1 cellular context compared by ENCODE assay signal in the genomic region with DNA sequence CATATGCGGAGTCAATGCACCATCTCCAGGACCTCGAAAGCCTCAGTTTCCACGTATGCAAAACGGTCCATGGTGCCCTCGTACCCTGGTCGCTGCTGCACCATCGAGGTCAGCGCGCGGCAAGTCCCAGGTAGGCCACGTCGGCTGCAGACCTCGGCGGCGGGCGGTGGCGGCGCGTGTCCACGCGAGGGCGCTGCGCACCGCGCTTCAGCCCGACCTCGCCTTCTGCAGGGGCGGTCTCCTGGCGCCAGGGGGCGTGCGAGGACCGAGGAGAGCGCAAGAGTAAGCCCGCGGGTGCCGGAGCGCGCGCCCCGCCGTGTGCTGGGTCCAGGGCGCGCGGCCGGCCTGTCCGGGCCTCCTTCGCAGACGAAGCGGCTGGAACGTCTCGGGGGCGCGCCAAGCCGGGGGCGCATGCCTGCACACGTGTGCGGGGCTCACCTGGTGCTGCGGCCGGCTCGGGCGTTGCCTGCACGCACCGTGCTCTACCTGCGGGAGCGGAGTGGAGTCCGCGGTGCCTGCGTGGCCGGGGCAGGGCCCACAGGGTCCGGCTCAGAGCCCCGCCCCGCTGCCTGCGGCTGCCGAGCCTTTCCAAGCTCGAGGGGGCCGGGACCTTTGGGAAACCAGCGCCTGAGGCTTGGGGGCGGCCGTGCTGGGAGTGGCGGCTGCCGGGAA.
TF ChIP-seq lines count a peak whose summit lies in the region.

No MANE protein-coding gene starts in this region.

TF ChIP-seq in HepG2, 621 proteins besides CTCF, POLR2A, EP300 and RAD21 (continued from another document and continues in another):
- TF ChIP-seq TRAFD1 (CRISPR knock-in tag; IDR thresholded peaks at IDR 0.05; ENCODE audit: borderline replicate concordance) (no peak), NFKB2 (CRISPR knock-in tag; IDR thresholded peaks at IDR 0.05; ENCODE audit: borderline replicate concordance) (peak; percentile 68; the same call in 1 of the 2 replicates), ELF3 (CRISPR knock-in tag; IDR thresholded peaks at IDR 0.05) (peak; percentile 23; the same call in 1 of the 2 replicates), ZNF24 (IDR thresholded peaks at IDR 0.05) (no peak), ZBED4 (CRISPR knock-in tag; IDR thresholded peaks at IDR 0.05; ENCODE audit: borderline replicate concordance) (peak; percentile 58), HMGXB4 (CRISPR knock-in tag; IDR thresholded peaks at IDR 0.05; ENCODE audit: borderline replicate concordance in 1 of 2, low read depth in 1 of 2) (peak; percentile 95 to 96), ZNF614 (CRISPR knock-in tag; IDR thresholded peaks at IDR 0.05; ENCODE audit: borderline replicate concordance) (no peak), ZNF3 (CRISPR knock-in tag; IDR thresholded peaks at IDR 0.05) (no peak), KDM1A (CRISPR knock-in tag; IDR thresholded peaks at IDR 0.05) (no peak), ZNF354B (CRISPR knock-in tag; IDR thresholded peaks at IDR 0.05) (0 out of 2 replicates have a peak, but pooled peaks have one; percentile 37), SKI (IDR thresholded peaks at IDR 0.05; ENCODE audit: partially characterized antibody) (peak; percentile 15), SP1 (IDR thresholded peaks at IDR 0.05) (no peak), SP1 (CRISPR knock-in tag; IDR thresholded peaks at IDR 0.05) (no peak), ZFP36L2 (CRISPR knock-in tag; IDR thresholded peaks at IDR 0.05) (no peak), ZNF230 (CRISPR knock-in tag; IDR thresholded peaks at IDR 0.05) (no peak), ATF4 (CRISPR knock-in tag; IDR thresholded peaks at IDR 0.05) (0 out of 4 replicates have a peak, but pooled peaks of 1 of the 2 experiments have one; percentile 48), ZNF225 (CRISPR knock-in tag; IDR thresholded peaks at IDR 0.05) (no peak), ZNF274 (CRISPR knock-in tag; IDR thresholded peaks at IDR 0.05) (peak; percentile 22; the same call in 1 of the 2 replicates), ZFP41 (CRISPR knock-in tag; IDR thresholded peaks at IDR 0.05; ENCODE audit: borderline replicate concordance) (no peak), BHLHE40 (IDR thresholded peaks at IDR 0.05; ENCODE audit: low read length) (no peak; the same call in 1 of the 2 replicates), ZNF318 (CRISPR knock-in tag; IDR thresholded peaks at IDR 0.05) (no peak), ZNF761 (CRISPR knock-in tag; conservative IDR thresholded peaks at IDR 0.05) (peak; percentile 82; the same call in 1 of the 2 replicates), ZNF556 (CRISPR knock-in tag; IDR thresholded peaks at IDR 0.05; ENCODE audit: borderline replicate concordance) (0 out of 2 replicates have a peak, but pooled peaks have one; percentile 49), ZBTB20 (CRISPR knock-in tag; IDR thresholded peaks at IDR 0.05; ENCODE audit: borderline replicate concordance, low read depth) (peak; percentile 30; the same call in 1 of the 2 replicates), CREM (IDR thresholded peaks at IDR 0.05) (no peak), CREM (CRISPR knock-in tag; IDR thresholded peaks at IDR 0.05) (no peak), IKZF1 (IDR thresholded peaks at IDR 0.05) (no peak), TAF15 (IDR thresholded peaks at IDR 0.05; ENCODE audit: low read depth, low read length, poor library complexity, severe bottlenecking) (peak; percentile 96), HNRNPLL (IDR thresholded peaks at IDR 0.05; ENCODE audit: low read depth, low read length, poor library complexity, severe bottlenecking) (peak; percentile 90), ZNF205 (CRISPR knock-in tag; IDR thresholded peaks at IDR 0.05) (no peak), SATB2 (CRISPR knock-in tag; IDR thresholded peaks at IDR 0.05) (0 out of 2 replicates have a peak, but pooled peaks have one; percentile 64), BATF2 (CRISPR knock-in tag; IDR thresholded peaks at IDR 0.05) (0 out of 2 replicates have a peak, but pooled peaks have one; percentile 55), SIN3B (IDR thresholded peaks at IDR 0.05; ENCODE audit: low read length) (no peak), NFATC3 (CRISPR knock-in tag; IDR thresholded peaks at IDR 0.05) (no peak), GPN1 (CRISPR knock-in tag; IDR thresholded peaks at IDR 0.05; ENCODE audit: borderline replicate concordance) (no peak), GLI4 (CRISPR knock-in tag; IDR thresholded peaks at IDR 0.05; ENCODE audit: borderline replicate concordance) (peak; percentile 82; the same call in 1 of the 2 replicates)
- TF ChIP-seq, protein P1, sequence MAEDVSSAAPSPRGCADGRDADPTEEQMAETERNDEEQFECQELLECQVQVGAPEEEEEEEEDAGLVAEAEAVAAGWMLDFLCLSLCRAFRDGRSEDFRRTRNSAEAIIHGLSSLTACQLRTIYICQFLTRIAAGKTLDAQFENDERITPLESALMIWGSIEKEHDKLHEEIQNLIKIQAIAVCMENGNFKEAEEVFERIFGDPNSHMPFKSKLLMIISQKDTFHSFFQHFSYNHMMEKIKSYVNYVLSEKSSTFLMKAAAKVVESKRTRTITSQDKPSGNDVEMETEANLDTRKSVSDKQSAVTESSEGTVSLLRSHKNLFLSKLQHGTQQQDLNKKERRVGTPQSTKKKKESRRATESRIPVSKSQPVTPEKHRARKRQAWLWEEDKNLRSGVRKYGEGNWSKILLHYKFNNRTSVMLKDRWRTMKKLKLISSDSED (CRISPR knock-in tag; IDR thresholded peaks at IDR 0.05), result no peak
- TF ChIP-seq, protein P2, sequence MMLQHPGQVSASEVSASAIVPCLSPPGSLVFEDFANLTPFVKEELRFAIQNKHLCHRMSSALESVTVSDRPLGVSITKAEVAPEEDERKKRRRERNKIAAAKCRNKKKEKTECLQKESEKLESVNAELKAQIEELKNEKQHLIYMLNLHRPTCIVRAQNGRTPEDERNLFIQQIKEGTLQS (CRISPR knock-in tag; IDR thresholded peaks at IDR 0.05), result no peak
